ENCODE assay signal across 8 cellular contexts in genomic region chr2:85540131-85540587, GRCh38. TPM values are rescaled to one million over a fixed set of nuclear protein-coding genes. Genes with fewer than 3 reads are reported as not detected.
DNase-seq lines count a peak whose midpoint lies in the region; ATAC-seq and TF ChIP-seq lines count a peak whose summit lies in the region.

No MANE protein-coding gene starts in this region.

- TF ChIP-seq CTCF in Panc1 (IDR thresholded peaks at IDR 0.05) (no peak), parathyroid adenoma (IDR thresholded peaks at IDR 0.05) (no peak)

- H3K9ac ChIP-seq in parathyroid adenoma: no peak overlapping the region

- peak; percentile 6 for TF ChIP-seq POLR2A in GM18526 (IDR thresholded peaks at IDR 0.05; ENCODE audit: extremely low read depth, insufficient read length)

- H3K4me2 ChIP-seq in parathyroid adenoma (ENCODE audit: low read length): peak overlapping the region; percentile 98

- intact Hi-C loops in Panc1 (cut with micrococcal nuclease; ENCODE audit: unreplicated experiment): no loop called here

- no TSS peak for BruUV-seq in Panc1 (replicated peaks; lab: Mats Ljungman, UMichigan)

- ATAC-seq in Panc1 (no peak), HG02588 (IDR thresholded peaks at IDR 0.05; ENCODE audit: unreplicated experiment) (no peak), GM21360 (IDR thresholded peaks at IDR 0.05; ENCODE audit: unreplicated experiment) (no peak), GM19328 (IDR thresholded peaks at IDR 0.05; ENCODE audit: unreplicated experiment) (no peak)

- peak overlapping the region; percentile 99 to 100 for H3K4me3 ChIP-seq in Panc1 (ENCODE audit: low read depth in 2 of 2, low read length in 2 of 2)
- H3K4me3 ChIP-seq in parathyroid adenoma (ENCODE audit: low read depth, low read length): peak overlapping the region; percentile 97

- H2AFZ ChIP-seq in parathyroid adenoma: no peak overlapping the region

- peaks cover 53% of the 10 kb centered on the region for H3K4me1 ChIP-seq in Panc1 (ENCODE audit: control insufficient read depth, insufficient read depth, low read length)
- H3K4me1 ChIP-seq in parathyroid adenoma: peaks cover 31% of the 10 kb centered on the region

- H3K27ac ChIP-seq in Panc1 (ENCODE audit: low read length): peak overlapping the region; percentile 100
- H3K27ac ChIP-seq in epithelial cell of prostate: peak overlapping the region; percentile 90
- peak overlapping the region; percentile 99 for H3K27ac ChIP-seq in parathyroid adenoma

- in situ Hi-C loops in Panc1 (cut with HindIII; ENCODE audit: low pct_unique_long_range_greater_than_20kb, low sequenced_read_pairs): loop anchor here (25.0 kb wide), 1 partner anchor 128 kb away; the partner anchor contains the start of genes CAPG and SH2D6

- POLR2A ChIA-PET in Panc1 (lab: Charles Lee): interaction anchor here (0.9 to 3.0 kb wide), 5 partner anchors 16 to 111 kb away, joined by 3 to 16 read pairs (median 8); no protein-coding TSS in a partner anchor

- no peaks in the 10 kb centered on the region for H3K9me3 ChIP-seq in Panc1 (ENCODE audit: control insufficient read depth, insufficient read depth, low read depth, low read length)
- no peaks in the 10 kb centered on the region for H3K9me3 ChIP-seq in parathyroid adenoma (ENCODE audit: control insufficient read depth, low read length)

- H3K79me2 ChIP-seq in parathyroid adenoma: peaks cover 14% of the 10 kb centered on the region

- CTCF ChIA-PET in Panc1 (lab: Charles Lee): interaction anchor here (0.6 to 2.3 kb wide), 3 partner anchors 90 to 121 kb away, joined by 3 to 11 read pairs (median 4); no protein-coding TSS in a partner anchor

- DNase-seq in Panc1 (ENCODE audit: low read depth, low spot score): no peak
- DNase-seq in epithelial cell of prostate (ENCODE audit: low read depth, low spot score): no peak
- no peak for DNase-seq in globus pallidus (ENCODE audit: low spot score)

- H3K36me3 ChIP-seq in Panc1 (ENCODE audit: control insufficient read depth, insufficient read depth, low read length) (peaks cover 36% of the 10 kb centered on the region), parathyroid adenoma (ENCODE audit: control insufficient read depth, insufficient read depth, low read length) (no peaks in the 10 kb centered on the region)

- H3K27me3 ChIP-seq in Panc1 (ENCODE audit: control insufficient read depth, insufficient read depth, low read length): no peaks in the 10 kb centered on the region
- no peaks in the 10 kb centered on the region for H3K27me3 ChIP-seq in parathyroid adenoma (ENCODE audit: control insufficient read depth, insufficient read depth, low read length)

RNA-seq across cellular contexts. Expression of gene MAT2A, which starts 1.2 kb away (rescaled TPM):
- 547 TPM for total RNA-seq in Panc1 (2021; ENCODE audit: unreplicated experiment)
- polyA plus RNA-seq in Panc1 (2012; ENCODE audit: insufficient read length): 391 TPM

RNA-seq across cellular contexts. Expression of gene GGCX, which starts 21.1 kb away (rescaled TPM):
- 64.1 TPM for total RNA-seq in Panc1 (2021; ENCODE audit: unreplicated experiment)
- polyA plus RNA-seq in Panc1 (2012; ENCODE audit: insufficient read length): 44.9 TPM

RNA-seq across cellular contexts. Expression of gene VAMP8, which starts 37.2 kb away (rescaled TPM):
- 93.2 TPM for total RNA-seq in Panc1 (2021; ENCODE audit: unreplicated experiment)
- polyA plus RNA-seq in Panc1 (2012; ENCODE audit: insufficient read length): 113 TPM

RNA-seq across cellular contexts. Expression of gene VAMP5, which starts 44.1 kb away (rescaled TPM):
- total RNA-seq in Panc1 (2021; ENCODE audit: unreplicated experiment): 21.3 TPM
- polyA plus RNA-seq in Panc1 (2012; ENCODE audit: insufficient read length): 47.7 TPM

RNA-seq across cellular contexts. Expression of gene RNF181, which starts 55.4 kb away (rescaled TPM):
- 156 TPM for total RNA-seq in Panc1 (2021; ENCODE audit: unreplicated experiment)
- 365 TPM for polyA plus RNA-seq in Panc1 (2012; ENCODE audit: insufficient read length)
